In genomic region chr16:54748611-54749190, GRCh38 we compare ENCODE assay signal across 26 cellular contexts.
"Had no signal": no experiment of that assay in that cellular context is flagged by ENCODE, and none has a peak within 500 bp of the region (broad histone marks: within the 10 kb centered on the region; RNA-seq: fewer than 3 reads in every experiment).

No MANE protein-coding gene starts in this region.

- ATAC-seq: activated T-helper 17 cell treated with anti-CD3 and anti-CD28 coated beads, Interleukin-2, amount 50 U/mL, for 72 hours; left lung; lower lobe of right lung; natural killer cell treated with Interleukin-12 subunit alpha and Interleukin-12 subunit beta and Interleukin-15 and Interleukin-18, amount 100 ng/mL, for 72 hours; right cardiac atrium; upper lobe of right lung; WTC11 had no signal

- DNase-seq: activated CD4-positive, alpha-beta memory T cell treated with anti-CD3 and anti-CD28 coated beads, Interleukin-2, amount 10 ng/mL, durations not matched to agents 7 days and 5 days; activated CD4-positive, alpha-beta T cell treated with anti-CD3 and anti-CD28 coated beads for 1 hour; activated CD4-positive, alpha-beta T cell treated with anti-CD3 and anti-CD28 coated beads, Interleukin-2, amount 10 ng/mL, durations not matched to agents 7 days and 5 days; activated CD8-positive, alpha-beta memory T cell treated with anti-CD3 and anti-CD28 coated beads, Interleukin-2, amount 50 U/mL, for 48 hours; activated gamma-delta T cell treated with Interleukin-2 at 50 U/mL for 16 hours; activated naive CD4-positive, alpha-beta T cell treated with anti-CD3 and anti-CD28 coated beads, Interleukin-2, amount 50 U/mL, for 16 hours; activated T-cell treated with anti-CD3 and anti-CD28 coated beads, Interleukin-2, amount 50 U/mL, for 24 hours; amniotic stem cell; brain microvascular endothelial cell; central memory CD4-positive, alpha-beta T cell; esophagus squamous epithelium; kidney glomerular epithelial cell; left lung; lower lobe of right lung; mesendoderm; posterior cingulate gyrus; right cardiac atrium; spleen; stimulated activated naive CD4-positive, alpha-beta T cell; tibial artery; upper lobe of right lung had no signal

- H3K4me1 ChIP-seq: esophagus squamous epithelium, left lung, lower lobe of right lung, spleen, suprapubic skin, tibial artery, upper lobe of right lung had no signal

- H3K36me3 ChIP-seq: brain microvascular endothelial cell, esophagus squamous epithelium, left lung, lower lobe of right lung, spleen, suprapubic skin, tibial artery, upper lobe of right lung had no signal

- H3K27ac ChIP-seq: brain microvascular endothelial cell, epithelial cell of prostate, esophagus squamous epithelium, left lung, lower lobe of right lung, spleen, suprapubic skin, tibial artery, upper lobe of right lung had no signal

- H3K9me3 ChIP-seq: esophagus squamous epithelium, left lung, lower lobe of right lung, spleen, suprapubic skin, tibial artery, upper lobe of right lung had no signal

- H3K4me3 ChIP-seq: esophagus squamous epithelium, left lung, lower lobe of right lung, spleen, suprapubic skin, tibial artery, upper lobe of right lung had no signal

- H3K27me3 ChIP-seq: brain microvascular endothelial cell, left lung, spleen, suprapubic skin, tibial artery, upper lobe of right lung had no signal
